In the genomic region with DNA sequence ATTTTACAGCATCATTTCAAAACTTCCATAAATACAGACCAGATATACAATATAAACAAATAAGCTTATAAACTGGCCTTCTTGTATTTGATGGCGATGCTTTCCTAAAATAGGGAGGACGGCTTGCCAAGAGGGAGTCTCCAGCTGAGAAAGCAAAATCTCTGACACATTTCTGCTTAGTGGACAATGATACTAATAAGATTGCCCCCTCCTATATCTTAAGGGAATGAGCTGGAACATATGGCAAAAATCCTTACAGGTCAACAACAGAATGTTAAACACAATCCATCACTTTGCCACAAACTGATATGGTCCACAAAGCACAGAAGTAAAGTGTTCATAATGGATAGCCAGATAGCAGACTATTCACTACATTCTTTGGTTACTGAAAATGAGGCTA, we compare ENCODE assay signal across 26 cellular contexts. TPM values are rescaled to one million over a fixed set of nuclear protein-coding genes. Genes with fewer than 3 reads are reported as not detected.
DNase-seq lines count a peak whose midpoint lies in the region; ATAC-seq, FAIRE-seq and TF ChIP-seq lines count a peak whose summit lies in the region.
"Had no signal": no experiment of that assay in that cellular context is flagged by ENCODE, and none has a peak within 500 bp of the region (broad histone marks: within the 10 kb centered on the region; RNA-seq: fewer than 3 reads in every experiment).

No MANE protein-coding gene starts in this region.

- WGBS in K562 (ENCODE audit: insufficient coverage, low coverage, missing lambda C conversion rate): 53% methylated on average over 2 of the region's 2 CpGs
- 92 to 93% methylated on average over 2 of the region's 2 CpGs for WGBS in transverse colon (ENCODE audit: low coverage in 1 of 2), 2 donors
- WGBS in neuronal stem cell (ENCODE audit: extremely low coverage in 2 of 2, insufficient read length in 2 of 2, insufficient replicate concordance in 1 of 2), 2 donors: no CpG with 5 or more reads among the region's 2 CpGs

- no peak overlapping the region for H3K27ac ChIP-seq in K562 (ENCODE audit: extremely low read depth, low read depth, low read length)
- H3K27ac ChIP-seq in osteoblast (ENCODE audit: low read depth, low read length): no peak overlapping the region
- H3K27ac ChIP-seq in transverse colon: no peak overlapping the region
- H3K27ac ChIP-seq in neuronal stem cell (replicated peaks; ENCODE audit: low read length): no peak overlapping the region
- H3K27ac ChIP-seq: 22Rv1, C4-2B, HL-60, PC-9, SJSA1 had no signal

- H2AK5ac ChIP-seq in neuronal stem cell (ENCODE audit: low read depth, low read length): no peak overlapping the region

- H3K4me3 ChIP-seq in K562 (no peak overlapping the region), osteoblast (ENCODE audit: insufficient read depth, low read length) (no peak overlapping the region), transverse colon (no peak overlapping the region), neuronal stem cell (ENCODE audit: low read length in 2 of 2) (no peak overlapping the region)
- H3K4me3 ChIP-seq: PC-9, SJSA1 had no signal

- no peak overlapping the region for H3K4ac ChIP-seq in neuronal stem cell (ENCODE audit: low read length)

- peaks cover 3 to 14% of the 10 kb centered on the region in 2 experiments; a peak in 3 of 5 replicates for H3K4me1 ChIP-seq in K562 (replicated peaks in 1 of 2; ENCODE audit: control insufficient read depth in 2 of 2, insufficient read depth in 2 of 2, low read length in 2 of 2)
- peaks cover 15% of the 10 kb centered on the region for H3K4me1 ChIP-seq in osteoblast (ENCODE audit: insufficient read depth, low read length)
- peaks cover 0 to 16% (median under 1%) of the 10 kb centered on the region in 4 donors for H3K4me1 ChIP-seq in transverse colon
- peaks cover 2 to 11% of the 10 kb centered on the region in 2 donors for H3K4me1 ChIP-seq in neuronal stem cell (ENCODE audit: control insufficient read depth in 2 of 2, insufficient read depth in 1 of 2, low read depth in 1 of 2, low read length in 2 of 2)

- no peak overlapping the region for H3K14ac ChIP-seq in neuronal stem cell (ENCODE audit: low read length)

- intact Hi-C loops in K562 (cut with micrococcal nuclease): no loop called here
- intact Hi-C loops in transverse colon (cut with DNase I; ENCODE audit: low total_unique reads): no loop called here

- TF ChIP-seq POLR2A in K562 (conservative IDR thresholded peaks at IDR 0.05) (no peak), transverse colon (IDR thresholded peaks at IDR 0.05) (no peak)

- H3K79me2 ChIP-seq in K562 (ENCODE audit: control insufficient read depth, insufficient read depth, low read length) (no peaks in the 10 kb centered on the region), osteoblast (ENCODE audit: insufficient read depth, low read length) (no peaks in the 10 kb centered on the region)

- TF ChIP-seq CTCF in K562 (IDR thresholded peaks at IDR 0.05 in 2 of 3, conservative IDR thresholded peaks at IDR 0.05 in 1 of 3; ENCODE audit: insufficient read depth in 2 of 3, low read depth in 1 of 3, low read length in 3 of 3): no peak
- no peak for TF ChIP-seq CTCF in osteoblast (IDR thresholded peaks at IDR 0.05; ENCODE audit: extremely low read depth, low read depth, low read length)
- TF ChIP-seq CTCF in transverse colon (IDR thresholded peaks at IDR 0.05): no peak

- BruUV-seq in K562 (replicated peaks; lab: Mats Ljungman, UMichigan): no TSS peak

- H2BK120ac ChIP-seq in neuronal stem cell (ENCODE audit: low read depth, low read length): no peak overlapping the region

- H2BK5ac ChIP-seq in neuronal stem cell (ENCODE audit: low read length): no peak overlapping the region

- H3K9me3 ChIP-seq in K562 (replicated peaks; ENCODE audit: control insufficient read depth, insufficient read depth, low read depth, low read length): no peaks in the 10 kb centered on the region
- no peaks in the 10 kb centered on the region for H3K9me3 ChIP-seq in osteoblast (ENCODE audit: low read depth, low read length)
- H3K9me3 ChIP-seq in transverse colon: no peaks in the 10 kb centered on the region
- H3K9me3 ChIP-seq in neuronal stem cell (replicated peaks in 1 of 2; ENCODE audit: control insufficient read depth in 2 of 2, insufficient read depth in 1 of 2, low read depth in 1 of 2, low read length in 2 of 2): no peaks in the 10 kb centered on the region
- H3K9me3 ChIP-seq: Caco-2, SJSA1 had no signal

- TF ChIP-seq RAD21 in K562 (CRISPR knock-in tag; conservative IDR thresholded peaks at IDR 0.05 in 1 of 2, IDR thresholded peaks at IDR 0.05 in 1 of 2): no peak

- no peak for TF ChIP-seq EP300 in K562 (IDR thresholded peaks at IDR 0.05; ENCODE audit: low read length)
- TF ChIP-seq EP300 in transverse colon (IDR thresholded peaks at IDR 0.05; ENCODE audit: low read depth): no peak

- no peak overlapping the region for H2BK15ac ChIP-seq in neuronal stem cell (ENCODE audit: low read length)

- H4K8ac ChIP-seq in neuronal stem cell (ENCODE audit: low read depth, low read length): no peak overlapping the region

- peak; percentile 34 for DNase-seq in DMS 273 (lab: John Stamatoyannopoulos, UW; ENCODE audit: unreplicated experiment)
- no peak for DNase-seq in DMS 273 treated with DMSO at 0.1 percent for 48 hours (lab: John Stamatoyannopoulos, UW)
- DNase-seq in NCI-H82 treated with DMSO at 0.1 percent for 48 hours (lab: John Stamatoyannopoulos, UW; ENCODE audit: unreplicated experiment): peak; percentile 93
- DNase-seq in K562 (ENCODE audit: extremely low read depth in 1 of 4, low spot score in 3 of 4): no peak
- DNase-seq in osteoblast (ENCODE audit: insufficient read length, low spot score, missing footprints): no peak
- DNase-seq in transverse colon: no peak
- DNase-seq in neuronal stem cell (ENCODE audit: low spot score): no peak
- DNase-seq: Caco-2; CD8-positive, alpha-beta T cell; DMS79 treated with DMSO at 0.1 percent for 48 hours; GF-D8; Karpas-422; NCI-H1092; NCI-H1417 treated with DMSO at 0.1 percent for 48 hours; NCI-H187; NCI-H526; PC-9; Right ventricle myocardium superior; RPMI8226; T-helper 1 cell had no signal

- H2AFZ ChIP-seq in K562 (ENCODE audit: low read depth, low read length) (no peak overlapping the region), osteoblast (ENCODE audit: low read length) (peak overlapping the region; percentile 18), neuronal stem cell (ENCODE audit: low read length) (no peak overlapping the region)
- H2AFZ ChIP-seq: PC-9 had no signal

- in situ Hi-C loops in K562 (cut with MboI) (no loop called here), transverse colon (cut with MboI; ENCODE audit: low pct_ligation_motif_present in 1 of 4, low pct_unique_long_range_greater_than_20kb in 1 of 4, low sequenced_read_pairs in 3 of 4) (no loop called here)

- H3K4me2 ChIP-seq in K562 (ENCODE audit: insufficient read depth, low read length): no peak overlapping the region
- no peak overlapping the region for H3K4me2 ChIP-seq in osteoblast (ENCODE audit: insufficient read depth, low read length)
- H3K4me2 ChIP-seq in neuronal stem cell (ENCODE audit: insufficient read depth, low read length, poor library complexity, severe bottlenecking): no peak overlapping the region
- H3K4me2 ChIP-seq: PC-9 had no signal

- H3K23ac ChIP-seq in neuronal stem cell (ENCODE audit: low read depth, low read length, poor library complexity): no peak overlapping the region

- H3K36me3 ChIP-seq in K562 (ENCODE audit: control insufficient read depth, insufficient read depth, low read length): no peaks in the 10 kb centered on the region
- no peaks in the 10 kb centered on the region for H3K36me3 ChIP-seq in osteoblast (ENCODE audit: insufficient read depth, low read length)
- H3K36me3 ChIP-seq in transverse colon: no peaks in the 10 kb centered on the region
- no peaks in the 10 kb centered on the region for H3K36me3 ChIP-seq in neuronal stem cell (replicated peaks in 1 of 2; ENCODE audit: control insufficient read depth in 2 of 2, insufficient read depth in 2 of 2, low read length in 2 of 2)
- H3K36me3 ChIP-seq: SJSA1 had no signal

- CTCF ChIA-PET in K562 (lab: Yijun Ruan, JAX; ENCODE audit: low intra/inter-chr PET ratio): no interaction called here

- no peak overlapping the region for H4K91ac ChIP-seq in neuronal stem cell (ENCODE audit: low read depth, low read length, poor library complexity)

- no peak overlapping the region for H3K18ac ChIP-seq in neuronal stem cell (ENCODE audit: low read length)

- H4K20me1 ChIP-seq in K562 (replicated peaks; ENCODE audit: control insufficient read depth, insufficient read depth, low read length): no peaks in the 10 kb centered on the region
- H4K20me1 ChIP-seq in osteoblast (ENCODE audit: insufficient read depth, low read length): no peaks in the 10 kb centered on the region

- ATAC-seq in K562: no peak
- ATAC-seq in HG03097 (IDR thresholded peaks at IDR 0.05; ENCODE audit: low FRiP score, unreplicated experiment): no peak
- ATAC-seq: CD8-positive, alpha-beta T cell had no signal

- peak; percentile 11 for FAIRE-seq in K562 (lab: Jason Lieb, UNC)
- FAIRE-seq: GM12891 had no signal

- H3K79me1 ChIP-seq in neuronal stem cell (ENCODE audit: low read depth, low read length): no peaks in the 10 kb centered on the region

- no peak overlapping the region for H3K9ac ChIP-seq in K562 (ENCODE audit: insufficient read depth in 1 of 2, low read depth in 2 of 2, low read length in 2 of 2)
- H3K9ac ChIP-seq in neuronal stem cell (ENCODE audit: low read depth, low read length, poor library complexity): no peak overlapping the region

- POLR2A ChIA-PET in K562 (lab: Yijun Ruan, JAX): interaction anchor here (1.2 to 1.4 kb wide), 2 partner anchors 10 kb away, joined by 4 read pairs; no protein-coding TSS in a partner anchor

- H3K27me3 ChIP-seq in K562 (ENCODE audit: control insufficient read depth in 2 of 2, insufficient read depth in 2 of 2, low read length in 2 of 2): no peaks in the 10 kb centered on the region
- H3K27me3 ChIP-seq in osteoblast (ENCODE audit: insufficient read depth, low read length): no peaks in the 10 kb centered on the region
- H3K27me3 ChIP-seq in transverse colon: no peaks in the 10 kb centered on the region
- no peaks in the 10 kb centered on the region for H3K27me3 ChIP-seq in neuronal stem cell (ENCODE audit: control insufficient read depth in 3 of 3, insufficient read depth in 3 of 3, low read depth in 1 of 3, low read length in 3 of 3)
- H3K27me3 ChIP-seq: SJSA1 had no signal

- no peak overlapping the region for H2BK12ac ChIP-seq in neuronal stem cell (ENCODE audit: low read length)

- no peaks in the 10 kb centered on the region for H3K9me1 ChIP-seq in K562 (ENCODE audit: control insufficient read depth, insufficient read depth, low read length)

RNA-seq across cellular contexts. Expression of a gene that starts 7.1 kb away (rescaled TPM):
- 90.8 and 102 TPM in 2 replicates for total RNA-seq in K562 (2011; cell fraction: chromatin; rRNA removed; ENCODE audit: low replicate concordance)
- 107 and 116 TPM in 2 replicates for total RNA-seq in K562 (2011; cell fraction: nucleolus; rRNA removed)
- total RNA-seq in K562 (2011; cell fraction: nucleoplasm; rRNA removed): 70.0 and 72.2 TPM in 2 replicates
- total RNA-seq in K562 (2014; rRNA removed): 124 and 128 TPM in 2 replicates
- 47.2 and 53.9 TPM in 2 replicates for total RNA-seq in K562 (2014; rRNA removed; fragmentation: Illumina TruSeq; extraction: Trizol)
- 35.6 and 36.3 TPM in 2 replicates for total RNA-seq in K562 (2015; rRNA removed; fragmentation: Illumina TruSeq; extraction: Trizol)
- 131 and 156 TPM in 2 replicates for total RNA-seq in K562 (2021)
- 62.1 and 67.7 TPM in 2 replicates for polyA plus RNA-seq in K562 (2011; rRNA removed)
- polyA plus RNA-seq in K562 (2011; cell fraction: cytosol; rRNA removed): 70.5 and 81.1 TPM in 2 replicates
- polyA plus RNA-seq in K562 (2011; cell fraction: nucleus; rRNA removed): 121 and 179 TPM in 2 replicates
- polyA plus RNA-seq in K562 (2012): 105 and 115 TPM in 2 replicates
- 70.7 and 71.9 TPM in 2 replicates for polyA plus RNA-seq in K562 (2014; fragmentation: Illumina TruSeq; extraction: Trizol)
- polyA plus RNA-seq in K562 (2014; fragmentation: Nextera tagmentation; extraction: Ambion mirVana): 10 to 100 TPM; 21.3 to 22.4 TPM
- 118 and 142 TPM in 2 replicates for polyA plus RNA-seq in K562 (2014; rRNA removed)
- 20.1 and 28.5 TPM in 2 replicates for polyA minus RNA-seq in K562 (2011; rRNA and poly(A)+ RNA removed)
- polyA minus RNA-seq in K562 (2011; cell fraction: cytosol; rRNA and poly(A)+ RNA removed): 39.4 and 64.1 TPM in 2 replicates
- 113 and 146 TPM in 2 replicates for polyA minus RNA-seq in K562 (2011; cell fraction: nucleus; rRNA and poly(A)+ RNA removed)
- total RNA-seq in osteoblast: 48.0 and 48.9 TPM in 2 replicates
- total RNA-seq in transverse colon: 10 to 100 TPM in 3 of 4 donors, 1 to 10 TPM in 1; 2.0 to 79.7 (median 69.9) TPM
- 58.6 TPM for polyA plus RNA-seq in neuronal stem cell (2013, experiment 1 of 2)
- 59.0 TPM for polyA plus RNA-seq in neuronal stem cell (2013, experiment 2 of 2)

Comparison
In these comparisons a context has a peak if more than half of its experiments do, and no peak if none do; other contexts are left out.
1. DNase-seq: peak in DMS 273 (single experiment) and NCI-H82 treated with DMSO at 0.1 percent for 48 hours (single experiment); none in DMS 273 treated with DMSO at 0.1 percent for 48 hours (single experiment), K562 (0 of 4), osteoblast (single experiment), transverse colon (single experiment) and neuronal stem cell (single experiment).